5 cellular contexts compared by ENCODE assay signal in genomic region chr2:63739180-63739579, GRCh38.
DNase-seq lines count a peak whose midpoint lies in the region; ATAC-seq, FAIRE-seq and TF ChIP-seq lines count a peak whose summit lies in the region.
"Not testable (repeated sequence)": the region's sequence is repeated elsewhere in the genome, so short reads cannot be mapped to it uniquely, and the experiment has no call there.

No MANE protein-coding gene starts in this region.

- H3K9ac ChIP-seq in H1 (replicated peaks in 1 of 4; ENCODE audit: extremely low read depth in 1 of 4, low read depth in 3 of 4, low read length in 3 of 4); keratinocyte (ENCODE audit: control insufficient read depth, extremely low read depth, insufficient read depth, low read length): not testable (repeated sequence)

- not testable (repeated sequence) for H3K36me3 ChIP-seq in HEK293 (ENCODE audit: control insufficient read depth in 2 of 2, insufficient read depth in 1 of 2, low read length in 2 of 2); H1 (ENCODE audit: control insufficient read depth in 2 of 4, insufficient read depth in 4 of 4, low read length in 3 of 4); keratinocyte (ENCODE audit: control insufficient read depth in 2 of 2, extremely low read depth in 1 of 2, insufficient read depth in 2 of 2, low read length in 2 of 2)

- not testable (repeated sequence) for FAIRE-seq in H1 (lab: Jason Lieb, UNC)
- peak; percentile 43 for FAIRE-seq in keratinocyte (lab: Jason Lieb, UNC)

- not testable (repeated sequence) for H3K4me3 ChIP-seq in HEK293 (ENCODE audit: low read depth, low read length); H1 (ENCODE audit: extremely low read depth in 1 of 4, insufficient read depth in 2 of 4, low read depth in 3 of 4, low read length in 4 of 4); keratinocyte (ENCODE audit: control insufficient read depth in 2 of 3, extremely low read depth in 1 of 3, insufficient read depth in 2 of 3, low read depth in 1 of 3, low read length in 3 of 3)

- H3K9me1 ChIP-seq in keratinocyte (ENCODE audit: control insufficient read depth, extremely low read depth, insufficient read depth, low read length): not testable (repeated sequence)

- H2BK12ac ChIP-seq in H1 (ENCODE audit: low read depth, low read length): not testable (repeated sequence)

- not testable (repeated sequence) for H3K36me3 Mint-ChIP-seq in Calu3 (ENCODE audit: insufficient read depth, unreplicated experiment)

- not testable (repeated sequence) for H3K4ac ChIP-seq in H1 (replicated peaks; ENCODE audit: insufficient read length, low read depth, low read length)

- CTCF ChIA-PET in Calu3 (lab: Charles Lee); HEK293 (lab: Yijun Ruan, JAX); H1 (lab: Charles Lee; ENCODE audit: partially characterized antibody): not testable (repeated sequence)

- H3K79me1 ChIP-seq in H1 (ENCODE audit: low read depth, low read length): not testable (repeated sequence)

- H3K4me3 Mint-ChIP-seq in Calu3 (ENCODE audit: low read depth, unreplicated experiment): not testable (repeated sequence)

- H3K4me1 Mint-ChIP-seq in Calu3 (ENCODE audit: low read depth, unreplicated experiment): peaks cover 42% of the 10 kb centered on the region

- not testable (repeated sequence) for H3K9me3 Mint-ChIP-seq in Calu3 (ENCODE audit: low read depth, unreplicated experiment)

- not testable (repeated sequence) for TF ChIP-seq CTCF in Calu3 (IDR thresholded peaks at IDR 0.05; ENCODE audit: unreplicated experiment); HEK293 (tag by site-specific recombination; IDR thresholded peaks at IDR 0.05); H1 (IDR thresholded peaks at IDR 0.05; ENCODE audit: control extremely low read depth in 1 of 3, insufficient read depth in 1 of 3, low read depth in 1 of 3, low read length in 3 of 3); keratinocyte (optimal IDR thresholded peaks at IDR 0.05 in 1 of 3, IDR thresholded peaks at IDR 0.05 in 1 of 3, conservative IDR thresholded peaks at IDR 0.05 in 1 of 3; ENCODE audit: extremely low read depth in 1 of 3, insufficient read depth in 2 of 3, low read length in 3 of 3)

- not testable (repeated sequence) for H2BK120ac ChIP-seq in H1 (replicated peaks; ENCODE audit: low read depth, low read length)

- not testable (repeated sequence) for H2AK5ac ChIP-seq in H1 (ENCODE audit: low read depth, low read length)

- not testable (repeated sequence) for H2BK5ac ChIP-seq in H1 (ENCODE audit: low read depth, low read length)

- H3K27ac Mint-ChIP-seq in Calu3 (ENCODE audit: unreplicated experiment): peak overlapping the region; percentile 20

- H4K91ac ChIP-seq in H1 (replicated peaks; ENCODE audit: insufficient read length, low read length): not testable (repeated sequence)

- H2AFZ ChIP-seq in H1 (ENCODE audit: low read length); keratinocyte (ENCODE audit: control insufficient read depth, low read length): not testable (repeated sequence)

- H3K23ac ChIP-seq in H1 (ENCODE audit: insufficient read length): not testable (repeated sequence)

- H4K5ac ChIP-seq in H1 (ENCODE audit: insufficient read length, low read depth, low read length): not testable (repeated sequence)

- H3K18ac ChIP-seq in H1 (ENCODE audit: extremely low read depth, low read length): not testable (repeated sequence)

- not testable (repeated sequence) for H3K9me3 ChIP-seq in HEK293 (ENCODE audit: control insufficient read depth, insufficient read depth, low read depth, low read length); H1 (ENCODE audit: insufficient read depth in 2 of 2, low read depth in 1 of 2, low read length in 1 of 2); keratinocyte (ENCODE audit: control insufficient read depth, low read depth, low read length)

- not testable (repeated sequence) for TF ChIP-seq RAD21 in H1 (IDR thresholded peaks at IDR 0.05 in 1 of 2, conservative IDR thresholded peaks at IDR 0.05 in 1 of 2; ENCODE audit: low read depth in 2 of 2, low read length in 2 of 2)

- not testable (repeated sequence) for H2BK20ac ChIP-seq in H1 (ENCODE audit: low read length)

- not testable (repeated sequence) for H3K79me2 ChIP-seq in H1 (ENCODE audit: control insufficient read depth in 1 of 2, insufficient read depth in 2 of 2, low read length in 2 of 2); keratinocyte (ENCODE audit: control insufficient read depth, insufficient read depth, low read length)

- ATAC-seq in SK-N-SH treated with all-trans-retinoic acid at 6 μM for 48 hours: not testable (repeated sequence)

- not testable (repeated sequence) for H4K20me1 ChIP-seq in H1 (replicated peaks in 1 of 2; ENCODE audit: control insufficient read depth in 1 of 2, insufficient read depth in 2 of 2, low read length in 2 of 2); keratinocyte (ENCODE audit: control insufficient read depth, extremely low read depth, insufficient read depth, low read length)

- not testable (repeated sequence) for H4K8ac ChIP-seq in H1 (ENCODE audit: extremely low read depth, insufficient read depth, low read length)

- dilution Hi-C loops in keratinocyte (cut with MboI; ENCODE audit: extremely low pct_ligation_motif_present, low sequenced_read_pairs): not testable (repeated sequence)

- not testable (repeated sequence) for BruUV-seq in Calu3 (replicated peaks; lab: Mats Ljungman, UMichigan)

- WGBS in H1 (ENCODE audit: extremely low coverage in 1 of 2, insufficient coverage in 1 of 2, insufficient read length in 1 of 2, insufficient replicate concordance in 2 of 2, low coverage in 1 of 2, low lambda C conversion rate in 2 of 2, missing lambda C conversion rate in 1 of 2), 2 experiments: 97% methylated on average over 2 of the region's 2 CpGs; no CpG with 5 or more reads in 1 of the 2 experiments

- H3K56ac ChIP-seq in H1 (replicated peaks; ENCODE audit: insufficient read length, low read depth, low read length): not testable (repeated sequence)

- not testable (repeated sequence) for TF ChIP-seq EP300 in H1 (IDR thresholded peaks at IDR 0.05; ENCODE audit: borderline replicate concordance in 1 of 2, low read depth in 2 of 2, low read length in 2 of 2)

- H3K23me2 ChIP-seq in H1 (ENCODE audit: low read depth, low read length): not testable (repeated sequence)

- H3K4me1 ChIP-seq in HEK293 (ENCODE audit: control insufficient read depth, insufficient read depth, low read length): peaks cover 26% of the 10 kb centered on the region
- not testable (repeated sequence) for H3K4me1 ChIP-seq in H1 (replicated peaks in 1 of 4; ENCODE audit: control insufficient read depth in 3 of 4, insufficient read depth in 4 of 4, low read length in 3 of 4)
- H3K4me1 ChIP-seq in keratinocyte (ENCODE audit: control insufficient read depth, extremely low read depth, insufficient read depth, low read length): peaks cover 58% of the 10 kb centered on the region

- intact Hi-C loops in Calu3 (cut with micrococcal nuclease; ENCODE audit: unreplicated experiment): not testable (repeated sequence)

- TF ChIP-seq POLR2A in H1 (IDR thresholded peaks at IDR 0.05; ENCODE audit: control extremely low read depth in 1 of 2, low read depth in 2 of 2, low read length in 2 of 2): not testable (repeated sequence)

- DNase-seq in Calu3; H1 (ENCODE audit: low read depth in 1 of 2, low spot score in 2 of 2); keratinocyte (ENCODE audit: low read depth, low spot score): not testable (repeated sequence)

- POLR2A ChIA-PET in HEK293 (lab: Yijun Ruan, JAX): interaction anchor here (0.6 kb wide), 1 partner anchor 102 kb away, joined by 3 read pairs; the partner anchor contains the start of gene UGP2
- POLR2A ChIA-PET in H1 (lab: Charles Lee; ENCODE audit: partially characterized antibody): interaction anchor here (0.8 to 0.9 kb wide), 2 partner anchors 101 to 121 kb away, joined by 3 read pairs; no protein-coding TSS in a partner anchor

- not testable (repeated sequence) for H3K27ac ChIP-seq in HEK293 (ENCODE audit: extremely low read depth, low read depth, low read length); H1 (ENCODE audit: low read depth, low read length)
- H3K27ac ChIP-seq in keratinocyte (ENCODE audit: control insufficient read depth, insufficient read depth, low read length): peak overlapping the region; percentile 96

- not testable (repeated sequence) for H3K14ac ChIP-seq in H1 (ENCODE audit: insufficient read length)

- H2BK15ac ChIP-seq in H1 (ENCODE audit: low read length): not testable (repeated sequence)

- not testable (repeated sequence) for H3K27me3 ChIP-seq in H1 (replicated peaks in 1 of 4; ENCODE audit: control insufficient read depth in 3 of 4, extremely low read depth in 1 of 4, insufficient read depth in 3 of 4, low read length in 3 of 4); keratinocyte (ENCODE audit: control insufficient read depth, extremely low read depth, insufficient read depth, low read length)

- not testable (repeated sequence) for H3K27me3 Mint-ChIP-seq in Calu3 (ENCODE audit: unreplicated experiment)

- H3K4me2 ChIP-seq in H1 (ENCODE audit: insufficient read depth in 1 of 2, low read depth in 2 of 2, low read length in 2 of 2); keratinocyte (ENCODE audit: control insufficient read depth, extremely low read depth, insufficient read depth, low read depth, low read length): not testable (repeated sequence)

TF ChIP-seq in HEK293, 187 proteins besides CTCF, POLR2A, EP300 and RAD21:
- TF ChIP-seq ZNF146 (tag by site-specific recombination; IDR thresholded peaks at IDR 0.05): 0 out of 2 replicates have a peak, but pooled peaks have one; percentile 28

TF ChIP-seq in SK-N-SH treated with all-trans-retinoic acid at 6 μM for 48 hours, 23 proteins besides CTCF, POLR2A, EP300 and RAD21:
- TF ChIP-seq ZNF8 (CRISPR knock-in tag; IDR thresholded peaks at IDR 0.05): peak; percentile 81

TF ChIP-seq in H1, 55 proteins besides CTCF, POLR2A, EP300 and RAD21:
- TF ChIP-seq KDM1A (IDR thresholded peaks at IDR 0.05; ENCODE audit: borderline replicate concordance, low read length): peak; percentile 37; the same call in 1 of the 2 replicates
